1 cellular context compared by ENCODE assay signal in genomic region chr14:89240414-89240813, GRCh38.
TF ChIP-seq lines count a peak whose summit lies in the region.

No MANE protein-coding gene starts in this region.

TF ChIP-seq in endothelial cell of umbilical vein, 7 proteins besides CTCF, POLR2A, EP300 and RAD21 (continued from another document):
- TF ChIP-seq FOS (IDR thresholded peaks at IDR 0.05; ENCODE audit: borderline replicate concordance, insufficient read depth, low read length): peak; percentile 41
- TF ChIP-seq JUN (IDR thresholded peaks at IDR 0.05; ENCODE audit: borderline replicate concordance, insufficient read depth, insufficient read length, low read depth): no peak
- TF ChIP-seq GATA2 (IDR thresholded peaks at IDR 0.05; ENCODE audit: insufficient read depth, insufficient read length, low read depth, low read length): no peak
